In genomic region chrX:153722704-153723350, GRCh38 we compare ENCODE assay signal across 9 cellular contexts. TPM values are rescaled to one million over a fixed set of nuclear protein-coding genes. Genes with fewer than 3 reads are reported as not detected.
DNase-seq lines count a peak whose midpoint lies in the region; ATAC-seq, FAIRE-seq and TF ChIP-seq lines count a peak whose summit lies in the region.
"Had no signal": no experiment of that assay in that cellular context is flagged by ENCODE, and none has a peak within 500 bp of the region (broad histone marks: within the 10 kb centered on the region; RNA-seq: fewer than 3 reads in every experiment).

No MANE protein-coding gene starts in this region.

- CTCF ChIA-PET in AG04449 (lab: Yijun Ruan, JAX) (interaction anchor here (2.8 kb wide), 1 partner anchor 14 kb away, joined by 12 read pairs; no protein-coding TSS in a partner anchor), K562 (lab: Yijun Ruan, JAX; ENCODE audit: low intra/inter-chr PET ratio) (no interaction called here)

- intact Hi-C loops in K562 (cut with micrococcal nuclease), result no loop called here

- H3K79me2 ChIP-seq in K562 (ENCODE audit: control insufficient read depth, insufficient read depth, low read length), result peaks cover 64% of the 10 kb centered on the region
- peaks cover 25% of the 10 kb centered on the region for H3K79me2 ChIP-seq in mesendoderm (ENCODE audit: control insufficient read depth, insufficient read depth, low read length)

- peak overlapping the region; percentile 96 for H3K4me2 ChIP-seq in K562 (ENCODE audit: insufficient read depth, low read length)
- peak overlapping the region; percentile 55 for H3K4me2 ChIP-seq in mesendoderm (ENCODE audit: low read length)

- DNase-seq in AG04449 (ENCODE audit: low read depth, low spot score), result no peak
- DNase-seq in K562 (ENCODE audit: extremely low read depth in 1 of 4, low spot score in 3 of 4), result no peak
- no peak for DNase-seq in mesendoderm
- DNase-seq in AG08396 (ENCODE audit: low spot score), result no peak
- DNase-seq in cortex of kidney (lab: John Stamatoyannopoulos, UW), result no peak
- no peak for DNase-seq in HUDEP-2 (lab: John Stamatoyannopoulos, UW; ENCODE audit: unreplicated experiment in 76 of 76)
- DNase-seq in NCI-H187 (lab: John Stamatoyannopoulos, UW), result no peak

- peak overlapping the region; percentile 66 for H3K4me3 ChIP-seq in AG04449 (ENCODE audit: low read depth, low read length)
- peak overlapping the region; percentile 78 for H3K4me3 ChIP-seq in HUES48 (ENCODE audit: low read depth, low read length)
- peak overlapping the region; percentile 92 for H3K4me3 ChIP-seq in K562
- H3K4me3 ChIP-seq in mesendoderm (ENCODE audit: low read length), result peak overlapping the region; percentile 72

- H3K56ac ChIP-seq in mesendoderm (ENCODE audit: low read length), result peak overlapping the region; percentile 89

- in situ Hi-C loops in K562 (cut with MboI), result no loop called here

- H3K23ac ChIP-seq in mesendoderm (ENCODE audit: low read length), result no peak overlapping the region

- H2AK5ac ChIP-seq in mesendoderm (ENCODE audit: low read length), result no peak overlapping the region

- peaks cover 10% of the 10 kb centered on the region for H4K20me1 ChIP-seq in K562 (replicated peaks; ENCODE audit: control insufficient read depth, insufficient read depth, low read length)

- H3K27me3 ChIP-seq in HUES48 (ENCODE audit: control insufficient read depth, insufficient read depth, low read length) (no peaks in the 10 kb centered on the region), K562 (ENCODE audit: control insufficient read depth in 2 of 2, insufficient read depth in 2 of 2, low read length in 2 of 2) (no peaks in the 10 kb centered on the region), mesendoderm (ENCODE audit: insufficient read depth, low read length, poor library complexity) (no peaks in the 10 kb centered on the region)

- BruUV-seq in K562 (replicated peaks; lab: Mats Ljungman, UMichigan), result no TSS peak

- no peak for TF ChIP-seq EP300 in K562 (IDR thresholded peaks at IDR 0.05; ENCODE audit: low read length)

- H3K79me1 ChIP-seq in mesendoderm (ENCODE audit: low read length), result no peaks in the 10 kb centered on the region

- TF ChIP-seq CTCF in AG04449 (IDR thresholded peaks at IDR 0.05; ENCODE audit: insufficient read depth, low read length, missing control alignments) (no peak), K562 (IDR thresholded peaks at IDR 0.05 in 2 of 3, conservative IDR thresholded peaks at IDR 0.05 in 1 of 3; ENCODE audit: insufficient read depth in 2 of 3, low read depth in 1 of 3, low read length in 3 of 3) (no peak)

- H2BK5ac ChIP-seq in mesendoderm (ENCODE audit: low read length), result no peak overlapping the region

- POLR2A ChIA-PET in AG04449 (lab: Yijun Ruan, JAX), result no interaction called here
- POLR2A ChIA-PET in K562 (lab: Yijun Ruan, JAX), result no interaction called here

- H4K5ac ChIP-seq in mesendoderm (ENCODE audit: low read length), result no peak overlapping the region

- no peaks in the 10 kb centered on the region for H3K9me1 ChIP-seq in K562 (ENCODE audit: control insufficient read depth, insufficient read depth, low read length)

- H3K18ac ChIP-seq in mesendoderm (ENCODE audit: low read length), result no peak overlapping the region

- H2BK15ac ChIP-seq in mesendoderm (replicated peaks; ENCODE audit: low read depth), result no peak overlapping the region

- H3K4ac ChIP-seq in mesendoderm (ENCODE audit: low read depth, low read length), result no peak overlapping the region

- peak; percentile 60 for FAIRE-seq in K562 (lab: Jason Lieb, UNC)
- FAIRE-seq: endometrium had no signal

- H3K9ac ChIP-seq in HUES48 (ENCODE audit: low read depth, low read length) (peak overlapping the region; percentile 22; the same call in 1 of the 2 replicates), K562 (ENCODE audit: insufficient read depth in 1 of 2, low read depth in 2 of 2, low read length in 2 of 2) (peak overlapping the region; percentile 91 to 97), mesendoderm (ENCODE audit: low read length) (peak overlapping the region; percentile 87)

- WGBS in K562 (ENCODE audit: insufficient coverage, low coverage, missing lambda C conversion rate), result 17% methylated on average over 11 of the region's 12 CpGs
- WGBS in mesendoderm (ENCODE audit: extremely low coverage, insufficient coverage, low lambda C conversion rate), result no CpG with 5 or more reads among the region's 12 CpGs

- ATAC-seq in K562, result no peak

- peak overlapping the region; percentile 82 for H3K27ac ChIP-seq in HUES48 (ENCODE audit: low read depth, low read length)
- peak overlapping the region; percentile 87 for H3K27ac ChIP-seq in K562 (ENCODE audit: extremely low read depth, low read depth, low read length)
- peak overlapping the region; percentile 92 for H3K27ac ChIP-seq in mesendoderm (ENCODE audit: low read depth, low read length)

- no peak for TF ChIP-seq POLR2A in K562 (conservative IDR thresholded peaks at IDR 0.05)

- H3K36me3 ChIP-seq in HUES48 (ENCODE audit: control insufficient read depth, insufficient read depth, low read length) (peaks cover 36% of the 10 kb centered on the region), K562 (ENCODE audit: control insufficient read depth, insufficient read depth, low read length) (peaks cover 47% of the 10 kb centered on the region), mesendoderm (ENCODE audit: control insufficient read depth, insufficient read depth, low read length) (peaks cover 2% of the 10 kb centered on the region)

- no peak overlapping the region for H2AFZ ChIP-seq in K562 (ENCODE audit: low read depth, low read length)

- H4K8ac ChIP-seq in mesendoderm (ENCODE audit: low read depth, low read length), result no peak overlapping the region

- no peak overlapping the region for H2BK120ac ChIP-seq in mesendoderm (ENCODE audit: low read depth, low read length)

- peaks cover 11% of the 10 kb centered on the region for H3K4me1 ChIP-seq in HUES48 (ENCODE audit: control insufficient read depth, insufficient read depth, low read length)
- peaks cover 39 to 49% of the 10 kb centered on the region in 2 experiments for H3K4me1 ChIP-seq in K562 (replicated peaks in 1 of 2; ENCODE audit: control insufficient read depth in 2 of 2, insufficient read depth in 2 of 2, low read length in 2 of 2)
- peaks cover 3% of the 10 kb centered on the region for H3K4me1 ChIP-seq in mesendoderm (ENCODE audit: control insufficient read depth, low read depth, low read length)

- H3K9me3 ChIP-seq in HUES48 (ENCODE audit: control insufficient read depth, insufficient read depth, low read length) (peaks cover 37% of the 10 kb centered on the region), K562 (replicated peaks; ENCODE audit: control insufficient read depth, insufficient read depth, low read depth, low read length) (no peaks in the 10 kb centered on the region)

- no peak for TF ChIP-seq RAD21 in K562 (CRISPR knock-in tag; conservative IDR thresholded peaks at IDR 0.05 in 1 of 2, IDR thresholded peaks at IDR 0.05 in 1 of 2)

RNA-seq across cellular contexts. Expression of gene BCAP31, which starts 1.4 kb away (rescaled TPM):
- total RNA-seq in K562 (2011; cell fraction: chromatin; rRNA removed; ENCODE audit: low replicate concordance), result 194 and 313 TPM in 2 replicates
- total RNA-seq in K562 (2011; cell fraction: nucleolus; rRNA removed), result 389 and 398 TPM in 2 replicates
- total RNA-seq in K562 (2011; cell fraction: nucleoplasm; rRNA removed), result 299 and 322 TPM in 2 replicates
- 156 and 184 TPM in 2 replicates for total RNA-seq in K562 (2014; rRNA removed)
- total RNA-seq in K562 (2014; rRNA removed; fragmentation: Illumina TruSeq; extraction: Trizol), result 206 and 225 TPM in 2 replicates
- 170 and 173 TPM in 2 replicates for total RNA-seq in K562 (2015; rRNA removed; fragmentation: Illumina TruSeq; extraction: Trizol)
- total RNA-seq in K562 (2021), result 261 and 262 TPM in 2 replicates
- 157 and 186 TPM in 2 replicates for polyA plus RNA-seq in K562 (2011; rRNA removed)
- 164 and 227 TPM in 2 replicates for polyA plus RNA-seq in K562 (2011; cell fraction: cytosol; rRNA removed)
- polyA plus RNA-seq in K562 (2011; cell fraction: nucleus; rRNA removed), result 115 and 116 TPM in 2 replicates
- 235 and 441 TPM in 2 replicates for polyA plus RNA-seq in K562 (2012)
- polyA plus RNA-seq in K562 (2014; fragmentation: Illumina TruSeq; extraction: Trizol), result 188 and 219 TPM in 2 replicates
- polyA plus RNA-seq in K562 (2014; fragmentation: Nextera tagmentation; extraction: Ambion mirVana), result 100 to 1,000 TPM; 562 to 683 TPM
- polyA plus RNA-seq in K562 (2014; rRNA removed), result 175 and 176 TPM in 2 replicates
- 177 and 181 TPM in 2 replicates for polyA minus RNA-seq in K562 (2011; rRNA and poly(A)+ RNA removed)
- polyA minus RNA-seq in K562 (2011; cell fraction: cytosol; rRNA and poly(A)+ RNA removed), result 74.4 and 86.4 TPM in 2 replicates
- polyA minus RNA-seq in K562 (2011; cell fraction: nucleus; rRNA and poly(A)+ RNA removed), result 30.8 and 43.7 TPM in 2 replicates
- 107 TPM for polyA plus RNA-seq in mesendoderm (2013, experiment 1 of 2)
- polyA plus RNA-seq in mesendoderm (2013, experiment 2 of 2), result 106 TPM

RNA-seq across cellular contexts. Expression of gene ABCD1, which starts 1.8 kb away (rescaled TPM):
- 3.4 and 16.6 TPM in 2 replicates for total RNA-seq in K562 (2011; cell fraction: chromatin; rRNA removed; ENCODE audit: low replicate concordance)
- 12.9 and 17.3 TPM in 2 replicates for total RNA-seq in K562 (2011; cell fraction: nucleolus; rRNA removed)
- total RNA-seq in K562 (2011; cell fraction: nucleoplasm; rRNA removed), result 7.3 TPM in 2 replicates
- total RNA-seq in K562 (2014; rRNA removed) (3.9 and 6.0 TPM in 2 replicates), K562 (2014; rRNA removed; fragmentation: Illumina TruSeq; extraction: Trizol) (0.80 and 1.4 TPM in 2 replicates), K562 (2015; rRNA removed; fragmentation: Illumina TruSeq; extraction: Trizol) (2.8 and 3.1 TPM in 2 replicates), K562 (2021) (6.9 and 7.1 TPM in 2 replicates)
- polyA plus RNA-seq in K562 (2011; rRNA removed) (1.6 and 3.8 TPM in 2 replicates), K562 (2014; fragmentation: Illumina TruSeq; extraction: Trizol) (2.2 and 3.5 TPM in 2 replicates), K562 (2014; fragmentation: Nextera tagmentation; extraction: Ambion mirVana) (under 1 TPM; 0.07 to 0.18 TPM), K562 (2014; rRNA removed) (3.8 and 5.2 TPM in 2 replicates)
- polyA plus RNA-seq in K562 (2011; cell fraction: cytosol; rRNA removed), result 2.8 and 5.5 TPM in 2 replicates
- 8.7 and 16.4 TPM in 2 replicates for polyA plus RNA-seq in K562 (2011; cell fraction: nucleus; rRNA removed)
- polyA plus RNA-seq in K562 (2012), result 6.3 and 9.6 TPM in 2 replicates
- polyA minus RNA-seq in K562 (2011; rRNA and poly(A)+ RNA removed), result 1.8 and 2.6 TPM in 2 replicates
- polyA minus RNA-seq in K562 (2011; cell fraction: cytosol; rRNA and poly(A)+ RNA removed), result 4.3 and 4.4 TPM in 2 replicates
- polyA minus RNA-seq in K562 (2011; cell fraction: nucleus; rRNA and poly(A)+ RNA removed), result 7.9 and 8.4 TPM in 2 replicates
- polyA plus RNA-seq in mesendoderm (2013, experiment 1 of 2), result 13.0 TPM
- polyA plus RNA-seq in mesendoderm (2013, experiment 2 of 2), result 12.3 TPM

RNA-seq across cellular contexts. Expression of gene SLC6A8, which starts 35.1 kb away (rescaled TPM):
- 456 and 1,096 TPM in 2 replicates for total RNA-seq in K562 (2011; cell fraction: chromatin; rRNA removed; ENCODE audit: low replicate concordance)
- total RNA-seq in K562 (2011; cell fraction: nucleolus; rRNA removed), result 646 and 663 TPM in 2 replicates
- total RNA-seq in K562 (2011; cell fraction: nucleoplasm; rRNA removed), result 500 and 510 TPM in 2 replicates
- total RNA-seq in K562 (2014; rRNA removed), result 29.6 and 45.6 TPM in 2 replicates
- total RNA-seq in K562 (2014; rRNA removed; fragmentation: Illumina TruSeq; extraction: Trizol), result 24.7 and 34.3 TPM in 2 replicates
- total RNA-seq in K562 (2015; rRNA removed; fragmentation: Illumina TruSeq; extraction: Trizol), result 30.3 and 31.0 TPM in 2 replicates
- total RNA-seq in K562 (2021), result 122 and 144 TPM in 2 replicates
- polyA plus RNA-seq in K562 (2011; rRNA removed), result 139 and 294 TPM in 2 replicates
- 237 and 320 TPM in 2 replicates for polyA plus RNA-seq in K562 (2011; cell fraction: cytosol; rRNA removed)
- 1,046 and 1,667 TPM in 2 replicates for polyA plus RNA-seq in K562 (2011; cell fraction: nucleus; rRNA removed)
- 94.9 and 162 TPM in 2 replicates for polyA plus RNA-seq in K562 (2012)
- polyA plus RNA-seq in K562 (2014; fragmentation: Illumina TruSeq; extraction: Trizol), result 73.5 and 87.0 TPM in 2 replicates
- polyA plus RNA-seq in K562 (2014; fragmentation: Nextera tagmentation; extraction: Ambion mirVana), result 1 to 10 TPM in 1 of 2 experiments, under 1 TPM in 1; 0.68 to 1.7 TPM
- 76.7 and 77.6 TPM in 2 replicates for polyA plus RNA-seq in K562 (2014; rRNA removed)
- polyA minus RNA-seq in K562 (2011; rRNA and poly(A)+ RNA removed), result 85.5 and 108 TPM in 2 replicates
- 134 and 269 TPM in 2 replicates for polyA minus RNA-seq in K562 (2011; cell fraction: cytosol; rRNA and poly(A)+ RNA removed)
- polyA minus RNA-seq in K562 (2011; cell fraction: nucleus; rRNA and poly(A)+ RNA removed), result 124 and 281 TPM in 2 replicates
- polyA plus RNA-seq in mesendoderm (2013, experiment 1 of 2), result 26.9 TPM
- polyA plus RNA-seq in mesendoderm (2013, experiment 2 of 2), result 27.7 TPM

RNA-seq across cellular contexts. Expression of gene PLXNB3, which starts 41.2 kb away (rescaled TPM):
- 2.4 and 18.7 TPM in 2 replicates for total RNA-seq in K562 (2011; cell fraction: chromatin; rRNA removed; ENCODE audit: low replicate concordance)
- 5.5 and 11.0 TPM in 2 replicates for total RNA-seq in K562 (2011; cell fraction: nucleolus; rRNA removed)
- 3.1 and 3.7 TPM in 2 replicates for total RNA-seq in K562 (2011; cell fraction: nucleoplasm; rRNA removed)
- total RNA-seq in K562 (2014; rRNA removed) (1.6 and 2.0 TPM in 2 replicates), K562 (2014; rRNA removed; fragmentation: Illumina TruSeq; extraction: Trizol) (0.22 TPM in 1 of 2 replicates, not detected in the other), K562 (2015; rRNA removed; fragmentation: Illumina TruSeq; extraction: Trizol) (0.25 and 0.72 TPM in 2 replicates), K562 (2021) (1.6 TPM in 2 replicates)
- polyA plus RNA-seq in K562 (2011; rRNA removed) (1.5 and 2.4 TPM in 2 replicates), K562 (2014; fragmentation: Illumina TruSeq; extraction: Trizol) (0.40 and 0.50 TPM in 2 replicates), K562 (2014; fragmentation: Nextera tagmentation; extraction: Ambion mirVana) (not detected), K562 (2014; rRNA removed) (1.4 and 1.6 TPM in 2 replicates)
- polyA plus RNA-seq in K562 (2011; cell fraction: cytosol; rRNA removed), result 0.63 and 1.1 TPM in 2 replicates
- polyA plus RNA-seq in K562 (2011; cell fraction: nucleus; rRNA removed), result 12.2 and 14.5 TPM in 2 replicates
- polyA plus RNA-seq in K562 (2012), result 0.94 and 1.7 TPM in 2 replicates
- polyA minus RNA-seq in K562 (2011; rRNA and poly(A)+ RNA removed), result 0.81 and 1.2 TPM in 2 replicates
- 1.2 and 2.0 TPM in 2 replicates for polyA minus RNA-seq in K562 (2011; cell fraction: cytosol; rRNA and poly(A)+ RNA removed)
- 4.0 and 4.3 TPM in 2 replicates for polyA minus RNA-seq in K562 (2011; cell fraction: nucleus; rRNA and poly(A)+ RNA removed)
- polyA plus RNA-seq in mesendoderm (2013, experiment 1 of 2), result 0.39 TPM
- 0.39 TPM for polyA plus RNA-seq in mesendoderm (2013, experiment 2 of 2)

RNA-seq across cellular contexts. Expression of gene PNCK, which starts 49.2 kb away (rescaled TPM):
- 17.5 and 43.4 TPM in 2 replicates for total RNA-seq in K562 (2011; cell fraction: chromatin; rRNA removed; ENCODE audit: low replicate concordance)
- total RNA-seq in K562 (2011; cell fraction: nucleolus; rRNA removed), result 37.0 TPM in 2 replicates
- total RNA-seq in K562 (2011; cell fraction: nucleoplasm; rRNA removed), result 18.2 and 26.2 TPM in 2 replicates
- total RNA-seq in K562 (2014; rRNA removed), result 1.3 and 1.4 TPM in 2 replicates
- 0.25 and 0.48 TPM in 2 replicates for total RNA-seq in K562 (2014; rRNA removed; fragmentation: Illumina TruSeq; extraction: Trizol)
- total RNA-seq in K562 (2015; rRNA removed; fragmentation: Illumina TruSeq; extraction: Trizol), result 0.51 and 0.79 TPM in 2 replicates
- total RNA-seq in K562 (2021), result 1.9 and 2.2 TPM in 2 replicates
- polyA plus RNA-seq in K562 (2011; rRNA removed), result 7.5 and 23.6 TPM in 2 replicates
- 10.0 and 17.5 TPM in 2 replicates for polyA plus RNA-seq in K562 (2011; cell fraction: cytosol; rRNA removed)
- 100 and 212 TPM in 2 replicates for polyA plus RNA-seq in K562 (2011; cell fraction: nucleus; rRNA removed)
- 6.0 and 17.0 TPM in 2 replicates for polyA plus RNA-seq in K562 (2012)
- polyA plus RNA-seq in K562 (2014; fragmentation: Illumina TruSeq; extraction: Trizol), result 1.0 and 1.2 TPM in 2 replicates
- polyA plus RNA-seq in K562 (2014; fragmentation: Nextera tagmentation; extraction: Ambion mirVana), result under 1 TPM in 1 of 2 experiments, not detected in 1; 0.13 TPM
- 1.7 and 2.5 TPM in 2 replicates for polyA plus RNA-seq in K562 (2014; rRNA removed)
- polyA minus RNA-seq in K562 (2011; rRNA and poly(A)+ RNA removed), result 3.5 and 6.7 TPM in 2 replicates
- polyA minus RNA-seq in K562 (2011; cell fraction: cytosol; rRNA and poly(A)+ RNA removed), result 2.9 and 11.2 TPM in 2 replicates
- 20.6 and 48.3 TPM in 2 replicates for polyA minus RNA-seq in K562 (2011; cell fraction: nucleus; rRNA and poly(A)+ RNA removed)
- polyA plus RNA-seq in mesendoderm (2013, experiment 1 of 2), result 0.41 TPM
- 0.39 TPM for polyA plus RNA-seq in mesendoderm (2013, experiment 2 of 2)

Comparison
In these comparisons a context has a peak if more than half of its experiments do, and no peak if none do; other contexts are left out.
1. H3K9ac ChIP-seq: peak in every context shown above with its lines; median percentile 94 in K562; 87 in mesendoderm; 22 in HUES48.